Comparison of ENCODE assay signal across 12 cellular contexts in genomic region chr12:92041742-92042141, GRCh38.
DNase-seq lines count a peak whose midpoint lies in the region; ATAC-seq, FAIRE-seq and TF ChIP-seq lines count a peak whose summit lies in the region.
"Had no signal": no experiment of that assay in that cellular context is flagged by ENCODE, and none has a peak within 500 bp of the region (broad histone marks: within the 10 kb centered on the region; RNA-seq: fewer than 3 reads in every experiment).

No MANE protein-coding gene starts in this region.

- POLR2A ChIA-PET in HepG2 (lab: Yijun Ruan, JAX), result no interaction called here
- POLR2A ChIA-PET in K562 (lab: Yijun Ruan, JAX), result interaction anchor here (0.9 to 2.0 kb wide), 4 partner anchors 10 to 104 kb away, joined by 3 to 8 read pairs (median 4); partner anchors contain the start of gene BTG1

- BruUV-seq in HepG2 (replicated peaks; lab: Mats Ljungman, UMichigan), result no TSS peak
- no TSS peak for BruUV-seq in K562 (replicated peaks; lab: Mats Ljungman, UMichigan)

- peaks cover 7% of the 10 kb centered on the region for H3K4me1 ChIP-seq in HepG2 (ENCODE audit: insufficient read depth, low read length)
- no peaks in the 10 kb centered on the region for H3K4me1 ChIP-seq in right lobe of liver
- peaks cover 0 to 2% of the 10 kb centered on the region in 2 experiments; a peak in 1 of 5 replicates for H3K4me1 ChIP-seq in K562 (replicated peaks in 1 of 2; ENCODE audit: control insufficient read depth in 2 of 2, insufficient read depth in 2 of 2, low read length in 2 of 2)
- peaks cover 19% of the 10 kb centered on the region for H3K4me1 ChIP-seq in thymus (ENCODE audit: control insufficient read depth, insufficient read depth, low read length)
- no peaks in the 10 kb centered on the region for H3K4me1 ChIP-seq in lower lobe of right lung
- H3K4me1 ChIP-seq: prostate gland had no signal

- FAIRE-seq in HepG2 (lab: Jason Lieb, UNC), result no peak
- no peak for FAIRE-seq in K562 (lab: Jason Lieb, UNC)

- no peak for DNase-seq in HepG2 (ENCODE audit: low spot score)
- DNase-seq in right lobe of liver, result no peak
- peak; percentile 19 for DNase-seq in LoVo (ENCODE audit: low spot score)
- no peak for DNase-seq in K562 (ENCODE audit: extremely low read depth in 1 of 4, low spot score in 3 of 4)
- no peak for DNase-seq in SHP77 treated with DMSO at 0.1 percent for 48 hours (lab: John Stamatoyannopoulos, UW)
- no peak for DNase-seq in caudate nucleus (lab: John Stamatoyannopoulos, UW)
- no peak for DNase-seq in lower lobe of right lung
- DNase-seq: dorsolateral prefrontal cortex, NCI-H2081 treated with DMSO at 0.1 percent for 48 hours had no signal

- ATAC-seq in HepG2, result peak; percentile 53
- ATAC-seq in right lobe of liver, result no peak
- peak; percentile 55 for ATAC-seq in K562
- ATAC-seq in lower lobe of right lung, result no peak

- TF ChIP-seq EP300 in HepG2 (IDR thresholded peaks at IDR 0.05; ENCODE audit: low read depth in 2 of 2, low read length in 2 of 2) (no peak), HepG2 (CRISPR knock-in tag; IDR thresholded peaks at IDR 0.05; ENCODE audit: borderline replicate concordance) (no peak), K562 (IDR thresholded peaks at IDR 0.05; ENCODE audit: low read length) (no peak)

- TF ChIP-seq CTCF in HepG2 (CRISPR knock-in tag; IDR thresholded peaks at IDR 0.05), result no peak
- no peak for TF ChIP-seq CTCF in right lobe of liver (IDR thresholded peaks at IDR 0.05)
- no peak for TF ChIP-seq CTCF in K562 (IDR thresholded peaks at IDR 0.05 in 2 of 3, conservative IDR thresholded peaks at IDR 0.05 in 1 of 3; ENCODE audit: insufficient read depth in 2 of 3, low read depth in 1 of 3, low read length in 3 of 3)
- no peak for TF ChIP-seq CTCF in lower lobe of right lung (IDR thresholded peaks at IDR 0.05)

- H3K9me1 ChIP-seq in K562 (ENCODE audit: control insufficient read depth, insufficient read depth, low read length), result no peaks in the 10 kb centered on the region

- WGBS in HepG2 (ENCODE audit: low lambda C conversion rate), result 7% methylated on average over 1 of the region's 1 CpG
- 50% methylated on average over 1 of the region's 1 CpG for WGBS in right lobe of liver (ENCODE audit: insufficient coverage, low coverage, low lambda C conversion rate, missing lambda C conversion rate)
- 7% methylated on average over 1 of the region's 1 CpG for WGBS in K562 (ENCODE audit: insufficient coverage, low coverage, missing lambda C conversion rate)
- 9% methylated on average over 1 of the region's 1 CpG for WGBS in thymus

- no peak overlapping the region for H3K9ac ChIP-seq in HepG2 (ENCODE audit: insufficient read depth, low read depth, low read length)
- no peak overlapping the region for H3K9ac ChIP-seq in K562 (ENCODE audit: insufficient read depth in 1 of 2, low read depth in 2 of 2, low read length in 2 of 2)

- TF ChIP-seq POLR2A in HepG2 (IDR thresholded peaks at IDR 0.05; ENCODE audit: insufficient read depth in 1 of 2, low read depth in 2 of 2, low read length in 2 of 2) (no peak), right lobe of liver (IDR thresholded peaks at IDR 0.05) (no peak), K562 (conservative IDR thresholded peaks at IDR 0.05) (no peak)

- no peaks in the 10 kb centered on the region for H3K9me3 ChIP-seq in HepG2 (ENCODE audit: low read length)
- H3K9me3 ChIP-seq in right lobe of liver, result no peaks in the 10 kb centered on the region
- no peaks in the 10 kb centered on the region for H3K9me3 ChIP-seq in K562 (replicated peaks; ENCODE audit: control insufficient read depth, insufficient read depth, low read depth, low read length)
- no peaks in the 10 kb centered on the region for H3K9me3 ChIP-seq in thymus (ENCODE audit: control insufficient read depth)
- no peaks in the 10 kb centered on the region for H3K9me3 ChIP-seq in lower lobe of right lung
- H3K9me3 ChIP-seq: prostate gland had no signal

- CTCF ChIA-PET in HepG2 (lab: Yijun Ruan, JAX; ENCODE audit: low intra/inter-chr PET ratio, low total read pairs), result no interaction called here
- CTCF ChIA-PET in K562 (lab: Yijun Ruan, JAX; ENCODE audit: low intra/inter-chr PET ratio), result no interaction called here

- H3K4me3 ChIP-seq in HepG2 (replicated peaks in 1 of 3; ENCODE audit: insufficient read depth in 1 of 3, low read depth in 2 of 3, low read length in 3 of 3), result no peak overlapping the region
- H3K4me3 ChIP-seq in right lobe of liver, result no peak overlapping the region
- H3K4me3 ChIP-seq in K562, result no peak overlapping the region
- no peak overlapping the region for H3K4me3 ChIP-seq in thymus (ENCODE audit: low read length)
- H3K4me3 ChIP-seq in lower lobe of right lung, result no peak overlapping the region
- H3K4me3 ChIP-seq: dorsolateral prefrontal cortex, prostate gland had no signal

- H3K36me3 ChIP-seq in HepG2 (replicated peaks in 1 of 2; ENCODE audit: control insufficient read depth in 1 of 2, insufficient read depth in 2 of 2, low read length in 2 of 2), result no peaks in the 10 kb centered on the region
- no peaks in the 10 kb centered on the region for H3K36me3 ChIP-seq in right lobe of liver
- H3K36me3 ChIP-seq in K562 (ENCODE audit: control insufficient read depth, insufficient read depth, low read length), result no peaks in the 10 kb centered on the region; the same call in 2 of the 3 replicates
- no peaks in the 10 kb centered on the region for H3K36me3 ChIP-seq in thymus (ENCODE audit: control insufficient read depth, insufficient read depth)
- H3K36me3 ChIP-seq in lower lobe of right lung, result no peaks in the 10 kb centered on the region
- H3K36me3 ChIP-seq: prostate gland had no signal

- TF ChIP-seq RAD21 in HepG2 (CRISPR knock-in tag; IDR thresholded peaks at IDR 0.05) (no peak), K562 (CRISPR knock-in tag; conservative IDR thresholded peaks at IDR 0.05 in 1 of 2, IDR thresholded peaks at IDR 0.05 in 1 of 2) (no peak)

- H2AFZ ChIP-seq in HepG2 (ENCODE audit: low read length) (no peak overlapping the region), K562 (ENCODE audit: low read depth, low read length) (no peak overlapping the region; the same call in 1 of the 2 replicates)

- in situ Hi-C loops in HepG2 (cut with HindIII; ENCODE audit: extremely low pct_ligation_motif_present, low pct_unique_long_range_greater_than_20kb) (no loop called here), K562 (cut with MboI) (no loop called here)

- no peaks in the 10 kb centered on the region for H3K79me2 ChIP-seq in HepG2 (ENCODE audit: insufficient read depth, low read length)
- H3K79me2 ChIP-seq in K562 (ENCODE audit: control insufficient read depth, insufficient read depth, low read length), result no peaks in the 10 kb centered on the region

- no peak overlapping the region for H3K4me2 ChIP-seq in HepG2 (ENCODE audit: low read depth, low read length)
- no peak overlapping the region for H3K4me2 ChIP-seq in K562 (ENCODE audit: insufficient read depth, low read length)

- H3K27me3 ChIP-seq in HepG2 (ENCODE audit: control insufficient read depth in 1 of 2, insufficient read depth in 2 of 2, low read length in 2 of 2), result no peaks in the 10 kb centered on the region
- no peaks in the 10 kb centered on the region for H3K27me3 ChIP-seq in right lobe of liver
- no peaks in the 10 kb centered on the region for H3K27me3 ChIP-seq in K562 (ENCODE audit: control insufficient read depth in 2 of 2, insufficient read depth in 2 of 2, low read length in 2 of 2)
- no peaks in the 10 kb centered on the region for H3K27me3 ChIP-seq in thymus (ENCODE audit: control insufficient read depth, insufficient read depth)
- no peaks in the 10 kb centered on the region for H3K27me3 ChIP-seq in lower lobe of right lung (ENCODE audit: low read depth)
- H3K27me3 ChIP-seq: dorsolateral prefrontal cortex had no signal

- H3K27ac ChIP-seq in HepG2 (ENCODE audit: extremely low read length, insufficient read depth, low read length) (no peak overlapping the region), right lobe of liver (no peak overlapping the region), K562 (ENCODE audit: extremely low read depth, low read depth, low read length) (no peak overlapping the region), thymus (ENCODE audit: low read depth) (peak overlapping the region; percentile 87), caudate nucleus (ENCODE audit: low read depth, low read length) (no peak overlapping the region), lower lobe of right lung (no peak overlapping the region)
- H3K27ac ChIP-seq: C4-2B, dorsolateral prefrontal cortex, prostate gland had no signal

- intact Hi-C loops in HepG2 (cut with micrococcal nuclease; ENCODE audit: unreplicated experiment), result no loop called here
- intact Hi-C loops in right lobe of liver (cut with DNase I), result no loop called here
- intact Hi-C loops in K562 (cut with micrococcal nuclease), result no loop called here
- intact Hi-C loops in lower lobe of right lung (cut with DNase I), result no loop called here

- H4K20me1 ChIP-seq in HepG2 (ENCODE audit: insufficient read depth, low read length) (no peaks in the 10 kb centered on the region), K562 (replicated peaks; ENCODE audit: control insufficient read depth, insufficient read depth, low read length) (no peaks in the 10 kb centered on the region)

TF ChIP-seq in HepG2, 621 proteins besides CTCF, POLR2A, EP300 and RAD21 (continues in another document):
- TF ChIP-seq ZBTB46 (CRISPR knock-in tag; IDR thresholded peaks at IDR 0.05; ENCODE audit: borderline replicate concordance), result no peak

TF ChIP-seq in K562, 482 proteins besides CTCF, POLR2A, EP300 and RAD21:
- TF ChIP-seq SREBF2 (CRISPR knock-in tag; IDR thresholded peaks at IDR 0.05), result no peak
- no peak for TF ChIP-seq ZBTB2 (IDR thresholded peaks at IDR 0.05)
- TF ChIP-seq IFI16 (CRISPR knock-in tag; IDR thresholded peaks at IDR 0.05), result no peak

Comparison
In these comparisons a context has a peak if more than half of its experiments do, and no peak if none do; other contexts are left out.
1. ATAC-seq: peak in HepG2 (single experiment) and K562 (single experiment); none in right lobe of liver (0 of 4) and lower lobe of right lung (0 of 2).